Comparison of ENCODE assay signal across 8 cellular contexts in genomic region chr6:90025418-90026089, GRCh38.
A peak's percentile ranks its signal among the peaks of the same experiment; 100 is the strongest.
DNase-seq lines count a peak whose midpoint lies in the region; ATAC-seq and TF ChIP-seq lines count a peak whose summit lies in the region.

No MANE protein-coding gene starts in this region.

- H3K27me3 ChIP-seq in AG04450 (ENCODE audit: control insufficient read depth, insufficient read depth, low read length), result no peaks in the 10 kb centered on the region
- peaks cover 0 to 2% of the 10 kb centered on the region in 2 experiments for H3K27me3 ChIP-seq in mesenchymal stem cell (ENCODE audit: control insufficient read depth in 1 of 2, insufficient read depth in 1 of 2, low read length in 2 of 2)

- H2BK120ac ChIP-seq in mesenchymal stem cell (ENCODE audit: low read depth, low read length), result no peak overlapping the region

- no peak overlapping the region for H3K18ac ChIP-seq in mesenchymal stem cell (ENCODE audit: low read depth in 1 of 2, low read length in 2 of 2)

- no peak overlapping the region for H2AFZ ChIP-seq in mesenchymal stem cell (ENCODE audit: low read depth, low read length)

- no peak overlapping the region for H4K91ac ChIP-seq in mesenchymal stem cell (ENCODE audit: low read length)

- no peaks in the 10 kb centered on the region for H3K9me3 ChIP-seq in AG04450 (ENCODE audit: control insufficient read depth, insufficient read depth, low read length)
- no peaks in the 10 kb centered on the region for H3K9me3 ChIP-seq in mesenchymal stem cell (ENCODE audit: control insufficient read depth, low read length)

- H3K23ac ChIP-seq in mesenchymal stem cell (ENCODE audit: low read length in 2 of 2), result no peak overlapping the region

- H3K4me3 ChIP-seq in AG04450 (ENCODE audit: low read depth, low read length) (no peak overlapping the region), mesenchymal stem cell (ENCODE audit: insufficient read depth in 1 of 2, low read depth in 1 of 2, low read length in 2 of 2) (peak overlapping the region in 1 of 2 experiments; percentile 3)

- no peak overlapping the region for H2BK15ac ChIP-seq in mesenchymal stem cell (ENCODE audit: low read depth, poor library complexity, severe bottlenecking)

- DNase-seq in AG04450 (ENCODE audit: low read depth, low spot score) (peak; percentile 84), HS-5 (ENCODE audit: low read depth) (peak; percentile 76), mesenchymal stem cell (peak; percentile 85), NCI-H1694 treated with DMSO at 0.1 percent for 48 hours (lab: John Stamatoyannopoulos, UW) (no peak), left lobe of liver (ENCODE audit: low spot score) (no peak)
- DNase-seq in activated naive CD4-positive, alpha-beta T cell treated with Interleukin-2 at 50 U/mL for 16 hours, result peak; percentile 69

- peak overlapping the region; percentile 71 for H3K9ac ChIP-seq in mesenchymal stem cell (ENCODE audit: low read length)

- H3K4me1 ChIP-seq in mesenchymal stem cell (ENCODE audit: control insufficient read depth, insufficient read depth, low read depth, low read length), result no peaks in the 10 kb centered on the region

- H2BK5ac ChIP-seq in mesenchymal stem cell (ENCODE audit: low read depth, low read length, poor library complexity, severe bottlenecking), result no peak overlapping the region

- H4K8ac ChIP-seq in mesenchymal stem cell (ENCODE audit: low read length), result no peak overlapping the region

- H3K27ac ChIP-seq in AG04450 (ENCODE audit: low read depth, low read length) (peak overlapping the region; percentile 73), mesenchymal stem cell (ENCODE audit: low read length, poor library complexity, severe bottlenecking) (no peak overlapping the region)

- no peak overlapping the region for H3K14ac ChIP-seq in mesenchymal stem cell (ENCODE audit: low read length in 2 of 2)

- H3K36me3 ChIP-seq in mesenchymal stem cell (ENCODE audit: control insufficient read depth in 1 of 2, insufficient read depth in 2 of 2, low read depth in 1 of 2, low read length in 2 of 2), result no peaks in the 10 kb centered on the region

- CTCF ChIA-PET in AG04450 (lab: Charles Lee), result no interaction called here

- ATAC-seq in GM18873 (IDR thresholded peaks at IDR 0.05; ENCODE audit: low FRiP score, unreplicated experiment) (no peak), left lobe of liver (no peak), HG02870 (IDR thresholded peaks at IDR 0.05; ENCODE audit: unreplicated experiment) (no peak)

- no peak overlapping the region for H2BK12ac ChIP-seq in mesenchymal stem cell (ENCODE audit: low read length in 2 of 2)

- H3K4me2 ChIP-seq in mesenchymal stem cell (ENCODE audit: low read length, poor library complexity, severe bottlenecking), result no peak overlapping the region

- TF ChIP-seq CTCF in AG04450 (IDR thresholded peaks at IDR 0.05; ENCODE audit: low read depth, low read length), result no peak

- H3K79me1 ChIP-seq in mesenchymal stem cell (replicated peaks; ENCODE audit: low read length, poor library complexity, severe bottlenecking), result no peaks in the 10 kb centered on the region

- WGBS in mesenchymal stem cell, result 13% methylated on average over 4 of the region's 5 CpGs

- no peak overlapping the region for H2AK5ac ChIP-seq in mesenchymal stem cell (ENCODE audit: low read length, severe bottlenecking)

- POLR2A ChIA-PET in AG04450 (lab: Yijun Ruan, JAX), result no interaction called here

- no peak overlapping the region for H3K4ac ChIP-seq in mesenchymal stem cell (ENCODE audit: low read depth in 1 of 2, low read length in 2 of 2)

Comparison
In these comparisons a context has a peak if more than half of its experiments do, and no peak if none do; other contexts are left out.
1. DNase-seq: peak in AG04450 (single experiment), HS-5 (single experiment), activated naive CD4-positive, alpha-beta T cell treated with Interleukin-2 at 50 U/mL for 16 hours (single experiment) and mesenchymal stem cell (single experiment); none in NCI-H1694 treated with DMSO at 0.1 percent for 48 hours (single experiment) and left lobe of liver (single experiment).